ENCODE assay signal across 19 cellular contexts in the genomic region with DNA sequence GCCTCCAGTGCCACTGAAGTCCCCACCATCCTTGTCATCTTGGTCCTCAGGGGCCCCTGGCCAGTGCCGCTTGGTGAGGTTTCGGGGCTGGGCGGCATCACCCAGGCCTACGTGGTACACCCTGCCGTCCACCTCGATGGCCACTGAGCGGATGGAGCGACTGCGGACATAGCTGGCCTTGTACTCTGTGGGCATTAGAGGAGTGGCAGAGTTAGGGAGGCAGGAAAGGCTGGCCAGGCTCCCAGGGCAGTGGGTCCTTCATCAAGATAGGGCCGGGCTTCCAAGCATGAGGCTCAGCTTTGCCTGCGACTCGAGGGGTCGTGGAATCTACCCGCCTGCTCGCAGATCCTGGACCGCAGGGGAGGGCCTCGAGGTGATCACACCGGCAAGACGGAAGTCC.
DNase-seq lines count a peak whose midpoint lies in the region; ATAC-seq lines count a peak whose summit lies in the region.
"Had no signal": no experiment of that assay in that cellular context is flagged by ENCODE, and none has a peak within 500 bp of the region (broad histone marks: within the 10 kb centered on the region; RNA-seq: fewer than 3 reads in every experiment).

No MANE protein-coding gene starts in this region.

- peaks cover 37% of the 10 kb centered on the region for H3K36me3 Mint-ChIP-seq in activated T-cell treated with anti-CD3 and anti-CD28 coated beads, Interleukin-2, amount 50 U/mL, for 24 hours (ENCODE audit: low read depth)
- H3K36me3 Mint-ChIP-seq in IgD-negative memory B cell (no peaks in the 10 kb centered on the region), memory B cell (peaks cover 2% of the 10 kb centered on the region)
- peaks cover 30% of the 10 kb centered on the region for H3K36me3 Mint-ChIP-seq in stimulated activated effector memory CD8-positive, alpha-beta T cell treated with anti-CD3 and anti-CD28 coated beads, Interleukin-12 subunit alpha, Interleukin-12 subunit beta, amount 100 ng/mL, for 72 hours

- no peaks in the 10 kb centered on the region for H3K27me3 Mint-ChIP-seq in activated T-cell treated with anti-CD3 and anti-CD28 coated beads, Interleukin-2, amount 50 U/mL, for 24 hours
- H3K27me3 Mint-ChIP-seq in IgD-negative memory B cell (no peaks in the 10 kb centered on the region), memory B cell (no peaks in the 10 kb centered on the region)

- no peak overlapping the region for H3K4me3 Mint-ChIP-seq in activated T-cell treated with anti-CD3 and anti-CD28 coated beads, Interleukin-2, amount 50 U/mL, for 24 hours
- H3K4me3 Mint-ChIP-seq in IgD-negative memory B cell (peak overlapping the region in 2 of 4 donors; percentile 12 to 48), memory B cell (no peak overlapping the region)
- H3K4me3 Mint-ChIP-seq in stimulated activated effector memory CD8-positive, alpha-beta T cell treated with anti-CD3 and anti-CD28 coated beads, Interleukin-12 subunit alpha, Interleukin-12 subunit beta, amount 100 ng/mL, for 72 hours, result no peak overlapping the region
- H3K4me3 Mint-ChIP-seq: CD14-positive monocyte had no signal

- H3K9me3 Mint-ChIP-seq in activated T-cell treated with anti-CD3 and anti-CD28 coated beads, Interleukin-2, amount 50 U/mL, for 24 hours, result no peaks in the 10 kb centered on the region
- H3K9me3 Mint-ChIP-seq in IgD-negative memory B cell (no peaks in the 10 kb centered on the region), memory B cell (no peaks in the 10 kb centered on the region)
- no peaks in the 10 kb centered on the region for H3K9me3 Mint-ChIP-seq in stimulated activated effector memory CD8-positive, alpha-beta T cell treated with anti-CD3 and anti-CD28 coated beads, Interleukin-12 subunit alpha, Interleukin-12 subunit beta, amount 100 ng/mL, for 72 hours

- H3K27ac Mint-ChIP-seq in activated T-cell treated with anti-CD3 and anti-CD28 coated beads, Interleukin-2, amount 50 U/mL, for 24 hours, result peak overlapping the region; percentile 41
- H3K27ac Mint-ChIP-seq in IgD-negative memory B cell (peak overlapping the region in 2 of 3 donors; percentile 80 to 87), memory B cell (peak overlapping the region; percentile 80)
- H3K27ac Mint-ChIP-seq in stimulated activated effector memory CD8-positive, alpha-beta T cell treated with anti-CD3 and anti-CD28 coated beads, Interleukin-12 subunit alpha, Interleukin-12 subunit beta, amount 100 ng/mL, for 72 hours, result peak overlapping the region; percentile 36

- ATAC-seq in memory B cell (ENCODE audit: low read depth), result no peak
- ATAC-seq in stimulated activated effector memory CD8-positive, alpha-beta T cell treated with anti-CD3 and anti-CD28 coated beads, Interleukin-12 subunit alpha, Interleukin-12 subunit beta, amount 100 ng/mL, for 72 hours, result no peak

- peaks cover 7% of the 10 kb centered on the region for H3K4me1 Mint-ChIP-seq in activated T-cell treated with anti-CD3 and anti-CD28 coated beads, Interleukin-2, amount 50 U/mL, for 24 hours (ENCODE audit: low read depth)
- H3K4me1 Mint-ChIP-seq in IgD-negative memory B cell (peaks cover 0 to 16% (median 5%) of the 10 kb centered on the region in 3 donors), memory B cell (peaks cover 18% of the 10 kb centered on the region)
- H3K4me1 Mint-ChIP-seq in stimulated activated effector memory CD8-positive, alpha-beta T cell treated with anti-CD3 and anti-CD28 coated beads, Interleukin-12 subunit alpha, Interleukin-12 subunit beta, amount 100 ng/mL, for 72 hours, result peaks cover 18% of the 10 kb centered on the region

- peak; percentile 30 for DNase-seq in activated T-cell treated with anti-CD3 and anti-CD28 coated beads, Interleukin-2, amount 50 U/mL, for 24 hours
- no peak for DNase-seq in activated T-cell treated with anti-CD3 and anti-CD28 coated beads, Interleukin-2, amount 50 U/mL, for 1 hour
- DNase-seq in memory B cell (ENCODE audit: low spot score in 2 of 2) (no peak), GOT3 (lab: John Stamatoyannopoulos, UW) (no peak), NCI-H2227 (lab: John Stamatoyannopoulos, UW; ENCODE audit: unreplicated experiment) (no peak), NCI-H345 (lab: John Stamatoyannopoulos, UW) (no peak)
- no peak for DNase-seq in stimulated activated effector memory CD8-positive, alpha-beta T cell treated with anti-CD3 and anti-CD28 coated beads, Interleukin-12 subunit alpha, Interleukin-12 subunit beta, amount 100 ng/mL, for 72 hours (ENCODE audit: low spot score in 2 of 2)
- DNase-seq: 8988T, DND-41, GM23248, KBM-7, NCI-H1105 treated with DMSO at 0.1 percent for 48 hours, NCI-H1694 treated with DMSO at 0.1 percent for 48 hours, NCI-H510A treated with DMSO at 0.1 percent for 48 hours, NCI-H82, OCI-M1, SJCRH30 had no signal
